In the genomic region with DNA sequence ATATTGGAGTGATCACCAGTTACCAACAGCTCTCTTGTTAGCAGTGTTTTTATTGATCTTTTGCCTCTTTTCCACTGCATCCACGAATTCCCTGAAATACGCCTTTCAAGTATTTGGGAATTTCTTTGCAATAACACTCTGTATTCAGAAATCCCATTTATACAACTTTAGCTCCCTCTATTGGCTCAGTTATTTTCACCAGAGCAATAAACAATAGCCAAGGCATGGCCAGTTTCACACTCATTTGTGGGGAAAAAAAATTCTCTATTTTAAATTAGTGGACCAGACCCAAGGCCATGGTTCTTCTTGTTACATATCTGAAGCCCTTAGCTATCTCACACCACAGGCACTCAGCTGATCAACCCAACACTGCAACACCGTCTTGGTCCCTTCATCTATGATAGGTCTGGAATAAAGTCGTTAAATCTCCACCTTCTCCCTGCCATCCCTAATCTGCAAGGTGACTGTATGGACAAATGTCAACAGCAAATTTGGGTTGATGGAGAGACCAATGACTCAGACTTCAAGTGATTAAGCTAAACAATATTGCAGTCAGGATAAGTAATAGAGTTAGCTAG, we compare ENCODE assay signal across 1 cellular context.
TF ChIP-seq lines count a peak whose summit lies in the region.

No MANE protein-coding gene starts in this region.

TF ChIP-seq in K562, 482 proteins besides CTCF, POLR2A, EP300 and RAD21 (continued from another document):
- TF ChIP-seq LEF1 (IDR thresholded peaks at IDR 0.05) (no peak), TOE1 (IDR thresholded peaks at IDR 0.05; ENCODE audit: borderline replicate concordance) (no peak), TOE1 (CRISPR knock-in tag; IDR thresholded peaks at IDR 0.05; ENCODE audit: borderline replicate concordance, low read depth) (no peak), NEUROD1 (IDR thresholded peaks at IDR 0.05; ENCODE audit: borderline replicate concordance, low read depth, low read length, partially characterized antibody) (no peak), HDAC2 (IDR thresholded peaks at IDR 0.05) (no peak), CBX5 (IDR thresholded peaks at IDR 0.05; ENCODE audit: borderline replicate concordance, low read depth) (no peak), ZNF764 (CRISPR knock-in tag; IDR thresholded peaks at IDR 0.05; ENCODE audit: low read depth) (no peak), POLR2G (IDR thresholded peaks at IDR 0.05; ENCODE audit: low read depth, low read length) (no peak), ETV6 (IDR thresholded peaks at IDR 0.05; ENCODE audit: borderline replicate concordance in 1 of 2, low read depth in 2 of 2, low read length in 1 of 2) (no peak), ETV6 (CRISPR knock-in tag; IDR thresholded peaks at IDR 0.05; ENCODE audit: borderline replicate concordance) (no peak), ASH1L (IDR thresholded peaks at IDR 0.05; ENCODE audit: borderline replicate concordance, low read depth, partially characterized antibody) (no peak), ZNF436 (CRISPR knock-in tag; IDR thresholded peaks at IDR 0.05) (no peak), PHB (CRISPR knock-in tag; IDR thresholded peaks at IDR 0.05) (no peak), KDM4B (IDR thresholded peaks at IDR 0.05; ENCODE audit: borderline replicate concordance in 2 of 2, low read depth in 1 of 2) (no peak)
